ENCODE assay signal across 11 cellular contexts in genomic region chr17:41733348-41734138, GRCh38. TPM values are rescaled to one million over a fixed set of nuclear protein-coding genes. Genes with fewer than 3 reads are reported as not detected.
DNase-seq lines count a peak whose midpoint lies in the region; ATAC-seq and TF ChIP-seq lines count a peak whose summit lies in the region.
"Had no signal": no experiment of that assay in that cellular context is flagged by ENCODE, and none has a peak within 500 bp of the region (broad histone marks: within the 10 kb centered on the region; RNA-seq: fewer than 3 reads in every experiment).

No MANE protein-coding gene starts in this region.

- intact Hi-C loops in right cardiac atrium (cut with DNase I) = loop anchor here in 1 of 4 donors (10.0 kb wide), 1 partner anchor 221 kb away; no protein-coding TSS in a partner anchor
- intact Hi-C loops in left cardiac atrium (cut with DNase I) = no loop called here
- intact Hi-C loops in breast epithelium (cut with DNase I; ENCODE audit: low total_unique reads) = no loop called here
- intact Hi-C loops in vagina (cut with DNase I) = no loop called here

- H3K9me3 ChIP-seq in right cardiac atrium (ENCODE audit: control insufficient read depth, low read length) (no peaks in the 10 kb centered on the region), breast epithelium (no peaks in the 10 kb centered on the region), vagina (no peaks in the 10 kb centered on the region)

- no peaks in the 10 kb centered on the region for H3K36me3 Mint-ChIP-seq in mesothelial cell of epicardium

- TF ChIP-seq POLR2A in breast epithelium (IDR thresholded peaks at IDR 0.05) (no peak), vagina (IDR thresholded peaks at IDR 0.05) (no peak)

- no peak overlapping the region for H3K27ac Mint-ChIP-seq in mesothelial cell of epicardium
- H3K27ac Mint-ChIP-seq: activated CD4-positive, alpha-beta memory T cell treated with anti-CD3 and anti-CD28 coated beads, Interleukin-2, amount 10 ng/mL, durations not matched to agents 7 days and 5 days had no signal

- peaks cover 79% of the 10 kb centered on the region for H3K27me3 Mint-ChIP-seq in mesothelial cell of epicardium (ENCODE audit: low read depth)

- 10% methylated on average over 40 of the region's 40 CpGs for WGBS in right cardiac atrium

- no peak for ATAC-seq in right cardiac atrium
- ATAC-seq in left cardiac atrium = no peak
- ATAC-seq in HG03097 (IDR thresholded peaks at IDR 0.05; ENCODE audit: low FRiP score, unreplicated experiment) = no peak
- ATAC-seq in GM19324 (IDR thresholded peaks at IDR 0.05; ENCODE audit: low FRiP score, unreplicated experiment) = no peak

- H3K27ac ChIP-seq in right cardiac atrium (ENCODE audit: low read length) (no peak overlapping the region), breast epithelium (no peak overlapping the region), vagina (no peak overlapping the region)

- H3K36me3 ChIP-seq in breast epithelium (no peaks in the 10 kb centered on the region), vagina (no peaks in the 10 kb centered on the region)

- peaks cover 10% of the 10 kb centered on the region for H3K4me1 Mint-ChIP-seq in mesothelial cell of epicardium
- H3K4me1 Mint-ChIP-seq: central memory CD8-positive, alpha-beta T cell had no signal

- H3K4me3 ChIP-seq in right cardiac atrium (ENCODE audit: low read length) (peak overlapping the region; percentile 45), breast epithelium (peak overlapping the region in 2 of 3 donors; percentile 58 to 83), vagina (peak overlapping the region; percentile 49 to 61), foreskin fibroblast (ENCODE audit: low read depth in 1 of 2, low read length in 2 of 2) (peak overlapping the region in 1 of 2 donors; percentile 44)

- no peak for TF ChIP-seq CTCF in breast epithelium (IDR thresholded peaks at IDR 0.05)
- no peak for TF ChIP-seq CTCF in mesothelial cell of epicardium (IDR thresholded peaks at IDR 0.05; ENCODE audit: unreplicated experiment)
- TF ChIP-seq CTCF in vagina (IDR thresholded peaks at IDR 0.05) = no peak
- TF ChIP-seq CTCF in foreskin fibroblast (IDR thresholded peaks at IDR 0.05; ENCODE audit: low read depth, low read length) = no peak

- no peaks in the 10 kb centered on the region for H3K9me3 Mint-ChIP-seq in mesothelial cell of epicardium
- H3K9me3 Mint-ChIP-seq: activated CD4-positive, alpha-beta memory T cell treated with anti-CD3 and anti-CD28 coated beads, Interleukin-2, amount 10 ng/mL, durations not matched to agents 7 days and 5 days; central memory CD8-positive, alpha-beta T cell had no signal

- H3K27me3 ChIP-seq in right cardiac atrium (ENCODE audit: control insufficient read depth, insufficient read depth) (no peaks in the 10 kb centered on the region), breast epithelium (peaks cover 10 to 41% of the 10 kb centered on the region in 2 donors), vagina (no peaks in the 10 kb centered on the region)

- no peak for DNase-seq in right cardiac atrium
- DNase-seq in left cardiac atrium = no peak
- DNase-seq in breast epithelium (ENCODE audit: low spot score in 2 of 2) = no peak
- no peak for DNase-seq in mesothelial cell of epicardium (ENCODE audit: low spot score in 2 of 2, unreplicated experiment in 2 of 2)
- no peak for DNase-seq in vagina (ENCODE audit: extremely low spot score in 2 of 2)
- DNase-seq in foreskin fibroblast = no peak
- DNase-seq: activated CD4-positive, alpha-beta memory T cell treated with anti-CD3 and anti-CD28 coated beads, Interleukin-2, amount 10 ng/mL, durations not matched to agents 7 days and 5 days had no signal

- peak overlapping the region; percentile 60 for H3K4me3 Mint-ChIP-seq in mesothelial cell of epicardium
- H3K4me3 Mint-ChIP-seq: activated CD4-positive, alpha-beta memory T cell treated with anti-CD3 and anti-CD28 coated beads, Interleukin-2, amount 10 ng/mL, durations not matched to agents 7 days and 5 days; central memory CD8-positive, alpha-beta T cell had no signal

- H3K4me1 ChIP-seq in right cardiac atrium (ENCODE audit: control insufficient read depth, insufficient read depth, low read length) (no peaks in the 10 kb centered on the region), breast epithelium (peaks cover 10% of the 10 kb centered on the region in 2 donors), vagina (peaks cover 22% of the 10 kb centered on the region)

RNA-seq across cellular contexts. Expression of gene HAP1, which starts 0.9 kb away (rescaled TPM):
- total RNA-seq in right cardiac atrium (not detected), left cardiac atrium (not detected), breast epithelium (1 to 10 TPM in 1 of 3 donors, under 1 TPM in 1, not detected in 1; 0.33 to 2.2 TPM), mesothelial cell of epicardium (0.44 to 0.66 TPM (median 0.45 TPM) in 3 replicates), vagina (1.2 TPM)
- polyA plus RNA-seq in right cardiac atrium = 0.05 TPM

RNA-seq across cellular contexts. Expression of gene GAST, which starts 21.4 kb away (rescaled TPM):
- not detected for total RNA-seq in right cardiac atrium
- not detected for polyA plus RNA-seq in right cardiac atrium
- total RNA-seq in left cardiac atrium = not detected
- total RNA-seq in breast epithelium = not detected
- total RNA-seq in mesothelial cell of epicardium = not detected in 3 replicates
- not detected for total RNA-seq in vagina
- total RNA-seq: activated CD4-positive, alpha-beta memory T cell treated with anti-CD3 and anti-CD28 coated beads, Interleukin-2, amount 10 ng/mL, durations not matched to agents 7 days and 5 days; renal cortical epithelial cell had no signal

RNA-seq across cellular contexts. Expression of gene EIF1, which starts 44.9 kb away (rescaled TPM):
- total RNA-seq in right cardiac atrium (1,000 to 10,000 TPM in 2 of 4 donors, 100 to 1,000 TPM in 2; 959 to 1,186 (median 1,014) TPM), left cardiac atrium (1,000 to 10,000 TPM in 1 of 2 donors, 100 to 1,000 TPM in 1; 883 to 1,102 TPM), breast epithelium (100 to 1,000 TPM; 217 to 850 (median 260) TPM), mesothelial cell of epicardium (600 to 610 TPM (median 606 TPM) in 3 replicates), vagina (204 TPM)
- 983 TPM for polyA plus RNA-seq in right cardiac atrium

RNA-seq across cellular contexts. Expression of gene JUP, which starts 53.0 kb away (rescaled TPM):
- total RNA-seq in right cardiac atrium = 100 to 1,000 TPM; 135 to 239 (median 187) TPM
- 145 TPM for polyA plus RNA-seq in right cardiac atrium
- total RNA-seq in left cardiac atrium = 100 to 1,000 TPM; 117 to 139 TPM
- 100 to 1,000 TPM; 107 to 158 (median 121) TPM for total RNA-seq in breast epithelium
- total RNA-seq in mesothelial cell of epicardium = 202 to 207 TPM (median 205 TPM) in 3 replicates
- total RNA-seq in vagina = 589 TPM
